Comparison of ENCODE assay signal across 22 cellular contexts in the genomic region with DNA sequence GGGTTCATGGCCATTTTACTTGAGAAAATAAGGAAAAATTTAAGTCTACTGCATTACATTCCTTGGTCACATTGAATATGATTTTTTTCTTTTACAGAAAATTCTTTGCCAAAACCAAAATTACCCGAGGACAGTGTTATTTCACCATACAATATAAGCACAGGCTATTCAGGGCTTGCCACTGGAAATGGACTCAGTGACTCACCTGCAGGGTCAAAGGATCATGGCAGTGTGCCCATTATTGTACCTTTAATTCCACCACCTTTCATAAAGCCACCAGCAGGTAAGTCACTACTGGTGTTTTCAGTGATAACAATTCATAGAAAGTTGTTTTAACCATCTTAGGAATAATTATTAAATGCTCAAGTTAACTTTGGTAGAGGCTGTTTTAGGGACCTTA. TPM values are rescaled to one million over a fixed set of nuclear protein-coding genes. Genes with fewer than 3 reads are reported as not detected.
A peak's percentile ranks its signal among the peaks of the same experiment; 100 is the strongest.
DNase-seq lines count a peak whose midpoint lies in the region; ATAC-seq and TF ChIP-seq lines count a peak whose summit lies in the region.
"Had no signal": no experiment of that assay in that cellular context is flagged by ENCODE, and none has a peak within 500 bp of the region (broad histone marks: within the 10 kb centered on the region; RNA-seq: fewer than 3 reads in every experiment).

No MANE protein-coding gene starts in this region.

- H3K4me2 ChIP-seq in PC-3 (ENCODE audit: low read length), result no peak overlapping the region
- H3K4me2 ChIP-seq: BLaER1 treated with 17β-estradiol and CSF1 and Interleukin-3, amounts not matched to agents 10 nM and 100 nM; SK-N-SH had no signal

- BruUV-seq in PC-3 (replicated peaks; lab: Mats Ljungman, UMichigan), result no TSS peak

- H3K4me1 ChIP-seq in PC-3 (ENCODE audit: insufficient read depth, low read length), result no peaks in the 10 kb centered on the region

- H2AFZ ChIP-seq in PC-3 (ENCODE audit: low read length), result no peak overlapping the region

- no peak overlapping the region for H3K4me3 Mint-ChIP-seq in CD4-positive, alpha-beta T cell
- H3K4me3 Mint-ChIP-seq: CD8-positive, alpha-beta T cell had no signal

- H3K36me3 ChIP-seq in PC-3 (ENCODE audit: low read depth, low read length), result no peaks in the 10 kb centered on the region
- H3K36me3 ChIP-seq: BLaER1 treated with 17β-estradiol and CSF1 and Interleukin-3, amounts not matched to agents 10 nM and 100 nM had no signal

- H3K4me3 ChIP-seq in PC-3 (ENCODE audit: low read length), result no peak overlapping the region
- H3K4me3 ChIP-seq: BLaER1 treated with 17β-estradiol and CSF1 and Interleukin-3, amounts not matched to agents 10 nM and 100 nM had no signal

- no peaks in the 10 kb centered on the region for H3K79me2 ChIP-seq in PC-3 (ENCODE audit: low read length)

- no peak overlapping the region for H3K27ac Mint-ChIP-seq in CD4-positive, alpha-beta T cell
- H3K27ac Mint-ChIP-seq: CD8-positive, alpha-beta T cell had no signal

- no peak for ATAC-seq in PC-3
- no peak for ATAC-seq in CD4-positive, alpha-beta T cell (ENCODE audit: poor library complexity)
- ATAC-seq: CD8-positive, alpha-beta T cell had no signal

- no peaks in the 10 kb centered on the region for H3K4me1 Mint-ChIP-seq in CD4-positive, alpha-beta T cell (ENCODE audit: low read depth)

- H3K9me3 Mint-ChIP-seq in CD4-positive, alpha-beta T cell, result no peaks in the 10 kb centered on the region
- H3K9me3 Mint-ChIP-seq: CD8-positive, alpha-beta T cell had no signal

- intact Hi-C loops in PC-3 (cut with micrococcal nuclease), result no loop called here
- intact Hi-C loops in CD4-positive, alpha-beta T cell (cut with DNase I, micrococcal nuclease), result no loop called here

- no peak overlapping the region for H3K27ac ChIP-seq in PC-3 (ENCODE audit: low read length)
- H3K27ac ChIP-seq in CD4-positive, alpha-beta T cell (ENCODE audit: low read depth, low read length), result no peak overlapping the region
- H3K27ac ChIP-seq: BLaER1 treated with 17β-estradiol and CSF1 and Interleukin-3, amounts not matched to agents 10 nM and 100 nM had no signal

- peaks cover 43% of the 10 kb centered on the region for H3K27me3 Mint-ChIP-seq in CD4-positive, alpha-beta T cell

- H3K36me3 Mint-ChIP-seq in CD4-positive, alpha-beta T cell (ENCODE audit: low read depth), result no peaks in the 10 kb centered on the region
- H3K36me3 Mint-ChIP-seq: CD8-positive, alpha-beta T cell had no signal

- H3K9me2 ChIP-seq in PC-3 (replicated peaks; ENCODE audit: low read length), result no peaks in the 10 kb centered on the region
- H3K9me2 ChIP-seq: SK-N-SH had no signal

- no peak overlapping the region for H3K9ac ChIP-seq in PC-3 (ENCODE audit: low read length)
- H3K9ac ChIP-seq: BLaER1 treated with 17β-estradiol and CSF1 and Interleukin-3, amounts not matched to agents 10 nM and 100 nM; SK-N-SH had no signal

- no peaks in the 10 kb centered on the region for H3F3A ChIP-seq in PC-3 (ENCODE audit: low read length, unreplicated experiment)

- H4K20me1 ChIP-seq in PC-3 (ENCODE audit: low read length), result no peaks in the 10 kb centered on the region
- H4K20me1 ChIP-seq: BLaER1 treated with 17β-estradiol and CSF1 and Interleukin-3, amounts not matched to agents 10 nM and 100 nM had no signal

- POLR2A ChIA-PET in PC-3 (lab: Charles Lee; ENCODE audit: unreplicated experiment), result no interaction called here
- POLR2A ChIA-PET in HEK293T (lab: Yijun Ruan, JAX), result no interaction called here
- POLR2A ChIA-PET in CD4-positive, alpha-beta T cell (lab: Charles Lee), result no interaction called here

- H3K27me3 ChIP-seq in PC-3 (ENCODE audit: low read length), result peaks cover 29% of the 10 kb centered on the region
- H3K27me3 ChIP-seq in CD4-positive, alpha-beta T cell (ENCODE audit: control insufficient read depth, insufficient read depth, low read length), result peaks cover 21% of the 10 kb centered on the region
- H3K27me3 ChIP-seq: BLaER1 treated with 17β-estradiol and CSF1 and Interleukin-3, amounts not matched to agents 10 nM and 100 nM had no signal

- CTCF ChIA-PET in PC-3 (lab: Charles Lee), result no interaction called here
- CTCF ChIA-PET in HEK293T (lab: Yijun Ruan, JAX), result interaction anchor here (0.7 kb wide), 1 partner anchor 238 kb away, joined by 3 read pairs; no protein-coding TSS in a partner anchor
- CTCF ChIA-PET in CD4-positive, alpha-beta T cell (lab: Charles Lee), result no interaction called here

- no peak for TF ChIP-seq CTCF in PC-3 (conservative IDR thresholded peaks at IDR 0.05; ENCODE audit: low read depth, low read length)
- TF ChIP-seq CTCF in CD4-positive, alpha-beta T cell (IDR thresholded peaks at IDR 0.05), result no peak

- no peaks in the 10 kb centered on the region for H3K9me3 ChIP-seq in PC-3 (ENCODE audit: low read length)
- H3K9me3 ChIP-seq in CD4-positive, alpha-beta T cell (ENCODE audit: control insufficient read depth, low read length), result no peaks in the 10 kb centered on the region
- H3K9me3 ChIP-seq: BLaER1 treated with 17β-estradiol and CSF1 and Interleukin-3, amounts not matched to agents 10 nM and 100 nM; SK-N-SH had no signal

- DNase-seq in HT-29 (ENCODE audit: low spot score) (peak; percentile 69), PC-3 (peak; percentile 41), fibroblast of peridontal ligament (ENCODE audit: extremely low read depth) (peak; percentile 18), mucosa of gallbladder (ENCODE audit: low spot score) (peak; percentile 75), HEK293T (ENCODE audit: extremely low spot score) (no peak)
- DNase-seq in stimulated activated CD4-positive, alpha-beta T cell treated with anti-CD3 and anti-CD28 coated beads, Interleukin-15, amount 100 ng/mL, for 24 hours, result no peak
- no peak for DNase-seq in CD4-positive, alpha-beta T cell
- DNase-seq in stimulated activated CD4-positive, alpha-beta T cell treated with anti-CD3 and anti-CD28 coated beads, Interleukin-2, amount 100 ng/mL, for 48 hours, result no peak
- DNase-seq: ACHN; CD8-positive, alpha-beta T cell; DMS153; GDM1; Kasumi-1; MM.1S; NCI-H1048; NCI-H1417 treated with DMSO at 0.1 percent for 48 hours; NCI-H187; NCI-H446 treated with DMSO at 0.1 percent for 48 hours; NCI-H774; SIG-M5; SK-N-SH had no signal

TF ChIP-seq in HEK293T, 16 proteins besides CTCF, POLR2A, EP300 and RAD21:
- no peak for TF ChIP-seq BHLHE40 (IDR thresholded peaks at IDR 0.05; ENCODE audit: borderline replicate concordance)
- no peak for TF ChIP-seq ELF4 (IDR thresholded peaks at IDR 0.05)
- no peak for TF ChIP-seq NFRKB (IDR thresholded peaks at IDR 0.05)
- no peak for TF ChIP-seq ARNT (IDR thresholded peaks at IDR 0.05)
- no peak for TF ChIP-seq SUZ12 (IDR thresholded peaks at IDR 0.05)
- no peak for TF ChIP-seq L3MBTL2 (conservative IDR thresholded peaks at IDR 0.05)
- TF ChIP-seq HDGF (IDR thresholded peaks at IDR 0.05; ENCODE audit: borderline replicate concordance), result no peak
- TF ChIP-seq FOXA1 (IDR thresholded peaks at IDR 0.05), result no peak
- no peak for TF ChIP-seq ZNF384 (IDR thresholded peaks at IDR 0.05)

RNA-seq across cellular contexts. Expression of a gene that starts 16.2 kb away (rescaled TPM):
- 0.08 and 0.13 TPM in 2 replicates for total RNA-seq in HT-29 (2014; rRNA removed; shearing (Covaris generic))
- total RNA-seq in PC-3 (2014; rRNA removed) (0.15 and 0.17 TPM in 2 replicates), mucosa of gallbladder (11.0 TPM)
- under 1 TPM; 0.05 to 0.17 TPM for total RNA-seq in CD4-positive, alpha-beta T cell

RNA-seq across cellular contexts. Expression of a gene that starts 46.8 kb away (rescaled TPM):
- total RNA-seq in HT-29 (2014; rRNA removed; shearing (Covaris generic)), result 9.2 and 9.3 TPM in 2 replicates
- total RNA-seq in PC-3 (2014; rRNA removed), result 5.4 and 6.6 TPM in 2 replicates
- total RNA-seq in mucosa of gallbladder, result 17.7 TPM
- total RNA-seq in CD4-positive, alpha-beta T cell, result 1 to 10 TPM; 5.8 to 6.6 TPM

Comparison
In these comparisons a context has a peak if more than half of its experiments do, and no peak if none do; other contexts are left out.
1. DNase-seq: peak in HT-29 (single experiment), PC-3 (single experiment), fibroblast of peridontal ligament (single experiment) and mucosa of gallbladder (single experiment); none in stimulated activated CD4-positive, alpha-beta T cell treated with anti-CD3 and anti-CD28 coated beads, Interleukin-15, amount 100 ng/mL, for 24 hours (single experiment), HEK293T (single experiment), CD4-positive, alpha-beta T cell (0 of 10) and stimulated activated CD4-positive, alpha-beta T cell treated with anti-CD3 and anti-CD28 coated beads, Interleukin-2, amount 100 ng/mL, for 48 hours (0 of 2).
2. RNA of a gene that starts 16.2 kb away (total RNA-seq): 11.0 TPM in mucosa of gallbladder (single experiment); 0.05 to 0.17 TPM in CD4-positive, alpha-beta T cell, 0.15 to 0.17 TPM in PC-3 and 0.08 to 0.13 TPM in HT-29; every median in the first group is over 10 times any median in the second.